In genomic region chr5:38193015-38193581, GRCh38 we compare ENCODE assay signal across 8 cellular contexts.
A peak's percentile ranks its signal among the peaks of the same experiment; 100 is the strongest.
DNase-seq lines count a peak whose midpoint lies in the region; ATAC-seq and TF ChIP-seq lines count a peak whose summit lies in the region.

No MANE protein-coding gene starts in this region.

- POLR2A ChIA-PET in activated B cell treated with CpG ODN at 0.5 μM for 24 hours (lab: Charles Lee), result no interaction called here

- DNase-seq in EL (peak; percentile 63), NCI-H2227 treated with DMSO at 0.1 percent for 48 hours (lab: John Stamatoyannopoulos, UW) (peak; percentile 58), activated B cell treated with CpG ODN at 0.5 μM for 24 hours (peak; percentile 21), caudate nucleus (lab: John Stamatoyannopoulos, UW) (peak in 58 of 61 donors; percentile 1 to 82 (median 41)), kidney glomerular epithelial cell (lab: John Stamatoyannopoulos, UW) (peak; percentile 31)
- DNase-seq in stimulated activated CD4-positive, alpha-beta T cell treated with anti-CD3 and anti-CD28 coated beads, Interleukin-2, amount 100 ng/mL, for 48 hours, result peak; percentile 56 to 58

- CTCF ChIA-PET in activated B cell treated with CpG ODN at 0.5 μM for 24 hours (lab: Charles Lee), result interaction anchor here (0.9 to 2.4 kb wide), 6 partner anchors 12 to 780 kb away, joined by 3 to 18 read pairs (median 4); no protein-coding TSS in a partner anchor

- peak; percentile 48 for ATAC-seq in HG03025 (IDR thresholded peaks at IDR 0.05; ENCODE audit: low FRiP score, unreplicated experiment)
- peak; percentile 47 for ATAC-seq in activated B cell treated with CpG ODN at 0.5 μM for 24 hours (ENCODE audit: low read depth)
- ATAC-seq in GM21528 (IDR thresholded peaks at IDR 0.05; ENCODE audit: low FRiP score, unreplicated experiment), result no peak

- peak; percentile 50 for TF ChIP-seq CTCF in activated B cell treated with CpG ODN at 0.5 μM for 24 hours (IDR thresholded peaks at IDR 0.05)

- no peak overlapping the region for H3K27ac Mint-ChIP-seq in activated B cell treated with CpG ODN at 0.5 μM for 24 hours

- no peaks in the 10 kb centered on the region for H3K36me3 Mint-ChIP-seq in activated B cell treated with CpG ODN at 0.5 μM for 24 hours (ENCODE audit: low read depth)

- no peaks in the 10 kb centered on the region for H3K4me1 Mint-ChIP-seq in activated B cell treated with CpG ODN at 0.5 μM for 24 hours

- intact Hi-C loops in activated B cell treated with CpG ODN at 0.5 μM for 24 hours (cut with micrococcal nuclease), result loop anchor here (1.0 to 10.0 kb wide), 3 partner anchors 780 to 1456 kb away; no protein-coding TSS in a partner anchor

- H3K27ac ChIP-seq in caudate nucleus (ENCODE audit: low read depth, low read length), result no peak overlapping the region

- H3K9me3 Mint-ChIP-seq in activated B cell treated with CpG ODN at 0.5 μM for 24 hours, result no peaks in the 10 kb centered on the region

- H3K27me3 Mint-ChIP-seq in activated B cell treated with CpG ODN at 0.5 μM for 24 hours, result peaks cover 23% of the 10 kb centered on the region

- H3K4me3 Mint-ChIP-seq in activated B cell treated with CpG ODN at 0.5 μM for 24 hours, result no peak overlapping the region
